ENCODE assay signal across 15 cellular contexts in genomic region chr4:23904639-23905061, GRCh38. TPM values are rescaled to one million over a fixed set of nuclear protein-coding genes. Genes with fewer than 3 reads are reported as not detected.
DNase-seq lines count a peak whose midpoint lies in the region; ATAC-seq, FAIRE-seq and TF ChIP-seq lines count a peak whose summit lies in the region.
"Had no signal": no experiment of that assay in that cellular context is flagged by ENCODE, and none has a peak within 500 bp of the region (broad histone marks: within the 10 kb centered on the region; RNA-seq: fewer than 3 reads in every experiment).

No MANE protein-coding gene starts in this region.

- peak; percentile 68 for DNase-seq in DMS53 (lab: John Stamatoyannopoulos, UW)
- DNase-seq in DMS53 treated with DMSO at 0.1 percent for 48 hours (lab: John Stamatoyannopoulos, UW; ENCODE audit: unreplicated experiment), result no peak
- peak; percentile 64 for DNase-seq in bronchial epithelial cell (ENCODE audit: low read depth)
- no peak for DNase-seq in keratinocyte (ENCODE audit: low read depth, low spot score)
- DNase-seq in stromal cell of bone marrow (ENCODE audit: low read depth), result peak; percentile 24
- no peak for DNase-seq in activated T-cell treated with anti-CD3 and anti-CD28 coated beads, Interleukin-2, amount 50 U/mL, for 48 hours
- no peak for DNase-seq in Caco-2
- DNase-seq: 8988T; activated T-cell treated with anti-CD3 and anti-CD28 coated beads, Interleukin-2, amount 50 U/mL, for 24 hours; endodermal cell; Kasumi-1 had no signal

- H3K9me3 Mint-ChIP-seq in Caco-2 (ENCODE audit: unreplicated experiment), result no peaks in the 10 kb centered on the region
- H3K9me3 Mint-ChIP-seq: activated T-cell treated with anti-CD3 and anti-CD28 coated beads, Interleukin-2, amount 50 U/mL, for 24 hours; endodermal cell had no signal

- dilution Hi-C loops in keratinocyte (cut with MboI; ENCODE audit: extremely low pct_ligation_motif_present, low sequenced_read_pairs), result no loop called here

- H3K9ac ChIP-seq in keratinocyte (ENCODE audit: control insufficient read depth, extremely low read depth, insufficient read depth, low read length), result no peak overlapping the region

- H3K27ac Mint-ChIP-seq in Caco-2 (ENCODE audit: unreplicated experiment), result no peak overlapping the region
- H3K27ac Mint-ChIP-seq: activated T-cell treated with anti-CD3 and anti-CD28 coated beads, Interleukin-2, amount 50 U/mL, for 24 hours; endodermal cell had no signal

- H3K36me3 ChIP-seq in bronchial epithelial cell (ENCODE audit: control insufficient read depth, insufficient read depth, low read length) (no peaks in the 10 kb centered on the region), keratinocyte (ENCODE audit: control insufficient read depth in 2 of 2, extremely low read depth in 1 of 2, insufficient read depth in 2 of 2, low read length in 2 of 2) (no peaks in the 10 kb centered on the region), Caco-2 (ENCODE audit: control insufficient read depth, insufficient read depth, low read length) (no peaks in the 10 kb centered on the region)
- H3K36me3 ChIP-seq: ascending aorta, tibial artery had no signal

- POLR2A ChIA-PET in Caco-2 (lab: Charles Lee), result no interaction called here

- peaks cover 3% of the 10 kb centered on the region for H3K27me3 Mint-ChIP-seq in Caco-2 (ENCODE audit: insufficient read depth, unreplicated experiment)
- H3K27me3 Mint-ChIP-seq: activated T-cell treated with anti-CD3 and anti-CD28 coated beads, Interleukin-2, amount 50 U/mL, for 24 hours had no signal

- CTCF ChIA-PET in Caco-2 (lab: Charles Lee), result no interaction called here

- no peaks in the 10 kb centered on the region for H3K4me1 Mint-ChIP-seq in Caco-2 (ENCODE audit: low read depth, unreplicated experiment)

- H3K4me3 Mint-ChIP-seq in Caco-2 (ENCODE audit: unreplicated experiment), result no peak overlapping the region
- H3K4me3 Mint-ChIP-seq: activated T-cell treated with anti-CD3 and anti-CD28 coated beads, Interleukin-2, amount 50 U/mL, for 24 hours; endodermal cell had no signal

- H4K20me1 ChIP-seq in keratinocyte (ENCODE audit: control insufficient read depth, extremely low read depth, insufficient read depth, low read length), result no peaks in the 10 kb centered on the region

- H3K4me2 ChIP-seq in keratinocyte (ENCODE audit: control insufficient read depth, extremely low read depth, insufficient read depth, low read depth, low read length), result peak overlapping the region; percentile 34

- no peaks in the 10 kb centered on the region for H3K9me1 ChIP-seq in keratinocyte (ENCODE audit: control insufficient read depth, extremely low read depth, insufficient read depth, low read length)

- no peak for FAIRE-seq in bronchial epithelial cell (lab: Jason Lieb, UNC)
- peak; percentile 26 for FAIRE-seq in keratinocyte (lab: Jason Lieb, UNC)

- no peak for ATAC-seq in HG03342 (IDR thresholded peaks at IDR 0.05; ENCODE audit: unreplicated experiment)
- ATAC-seq: activated CD4-positive, CD25-positive, alpha-beta regulatory T cell treated with anti-CD3 and anti-CD28 coated beads, Interleukin-2, amount 50 U/mL, for 24 hours had no signal

- BruUV-seq in Caco-2 (replicated peaks; lab: Mats Ljungman, UMichigan), result no TSS peak

- no peak overlapping the region for H3K4me3 ChIP-seq in bronchial epithelial cell (ENCODE audit: low read depth, low read length)
- H3K4me3 ChIP-seq in keratinocyte (ENCODE audit: control insufficient read depth in 2 of 3, extremely low read depth in 1 of 3, insufficient read depth in 2 of 3, low read depth in 1 of 3, low read length in 3 of 3), result no peak overlapping the region
- H3K4me3 ChIP-seq in Caco-2 (ENCODE audit: low read depth, low read length), result no peak overlapping the region
- H3K4me3 ChIP-seq: ascending aorta, tibial artery had no signal

- TF ChIP-seq CTCF in bronchial epithelial cell (IDR thresholded peaks at IDR 0.05; ENCODE audit: insufficient read depth, low read length, severe bottlenecking) (no peak), keratinocyte (optimal IDR thresholded peaks at IDR 0.05 in 1 of 3, IDR thresholded peaks at IDR 0.05 in 1 of 3, conservative IDR thresholded peaks at IDR 0.05 in 1 of 3; ENCODE audit: extremely low read depth in 1 of 3, insufficient read depth in 2 of 3, low read length in 3 of 3) (peak in 1 of 3 experiments; percentile 8), Caco-2 (IDR thresholded peaks at IDR 0.05; ENCODE audit: insufficient read depth in 1 of 2, low read depth in 1 of 2, low read length in 1 of 2, severe bottlenecking in 1 of 2, unreplicated experiment in 1 of 2) (no peak)

- intact Hi-C loops in Caco-2 (cut with micrococcal nuclease; ENCODE audit: unreplicated experiment), result no loop called here

- H3K4me1 ChIP-seq in keratinocyte (ENCODE audit: control insufficient read depth, extremely low read depth, insufficient read depth, low read length), result peaks cover 8% of the 10 kb centered on the region
- no peaks in the 10 kb centered on the region for H3K4me1 ChIP-seq in Caco-2
- H3K4me1 ChIP-seq: ascending aorta, tibial artery had no signal

- no peaks in the 10 kb centered on the region for H3K27me3 ChIP-seq in bronchial epithelial cell (ENCODE audit: control insufficient read depth, insufficient read depth, low read length)
- no peaks in the 10 kb centered on the region for H3K27me3 ChIP-seq in keratinocyte (ENCODE audit: control insufficient read depth, extremely low read depth, insufficient read depth, low read length)
- H3K27me3 ChIP-seq in Caco-2 (replicated peaks; ENCODE audit: control insufficient read depth, insufficient read depth, low read length), result no peaks in the 10 kb centered on the region
- H3K27me3 ChIP-seq: ascending aorta, tibial artery had no signal

- H2AFZ ChIP-seq in keratinocyte (ENCODE audit: control insufficient read depth, low read length), result peak overlapping the region; percentile 68

- H3K9me3 ChIP-seq in keratinocyte (ENCODE audit: control insufficient read depth, low read depth, low read length) (no peaks in the 10 kb centered on the region), Caco-2 (no peaks in the 10 kb centered on the region)
- H3K9me3 ChIP-seq: ascending aorta, tibial artery had no signal

- H3K27ac ChIP-seq in keratinocyte (ENCODE audit: control insufficient read depth, insufficient read depth, low read length), result no peak overlapping the region
- H3K27ac ChIP-seq: ascending aorta, tibial artery had no signal

- H3K79me2 ChIP-seq in keratinocyte (ENCODE audit: control insufficient read depth, insufficient read depth, low read length), result no peaks in the 10 kb centered on the region

- H3K36me3 Mint-ChIP-seq in Caco-2 (ENCODE audit: insufficient read depth, unreplicated experiment), result no peaks in the 10 kb centered on the region

RNA-seq across cellular contexts. Expression of gene PPARGC1A, which starts 14.8 kb away (rescaled TPM):
- total RNA-seq in bronchial epithelial cell, result 1.6 and 8.7 TPM in 2 replicates
- 0.08 to 0.18 TPM (median 0.14 TPM) in 3 replicates for polyA plus RNA-seq in keratinocyte
- polyA plus RNA-seq in keratinocyte (2011; ENCODE audit: low read depth), result 0.04 TPM
- 0.04 TPM in 2 replicates for polyA plus RNA-seq in keratinocyte (2011; cell fraction: cytosol; rRNA removed)
- polyA plus RNA-seq in keratinocyte (2011; cell fraction: nucleus; rRNA removed), result 0.03 and 0.24 TPM in 2 replicates
- polyA plus RNA-seq in keratinocyte (2012; ENCODE audit: low replicate concordance), result 0.08 and 0.18 TPM in 2 replicates
- polyA minus RNA-seq in keratinocyte, result 0.03 to 0.77 TPM in 2 of 3 replicates, not detected in the other
- not detected for polyA minus RNA-seq in keratinocyte (2011; cell fraction: cytosol; rRNA and poly(A)+ RNA removed)
- polyA minus RNA-seq in keratinocyte (2011; cell fraction: nucleus; rRNA and poly(A)+ RNA removed), result 0.16 and 0.21 TPM in 2 replicates
- total RNA-seq in Caco-2 (2022), result 0.09 TPM in 1 of 2 replicates, not detected in the other

Comparison
In these comparisons a context has a peak if more than half of its experiments do, and no peak if none do; other contexts are left out.
1. DNase-seq: peak in DMS53 (single experiment), bronchial epithelial cell (single experiment) and stromal cell of bone marrow (single experiment); none in DMS53 treated with DMSO at 0.1 percent for 48 hours (single experiment), keratinocyte (single experiment), activated T-cell treated with anti-CD3 and anti-CD28 coated beads, Interleukin-2, amount 50 U/mL, for 48 hours (0 of 2) and Caco-2 (0 of 2).